1 cellular context compared by ENCODE assay signal in genomic region chr6:43052842-43053544, GRCh38.
TF ChIP-seq lines count a peak whose summit lies in the region.

No MANE protein-coding gene starts in this region.

TF ChIP-seq in IMR-90, 13 proteins besides CTCF, POLR2A, EP300 and RAD21:
- TF ChIP-seq SMC3 (IDR thresholded peaks at IDR 0.05; ENCODE audit: low read depth, low read length) (no peak), RFX5 (IDR thresholded peaks at IDR 0.05; ENCODE audit: low read depth, low read length) (no peak), CHD1 (IDR thresholded peaks at IDR 0.05; ENCODE audit: low read depth, low read length) (no peak), BHLHE40 (IDR thresholded peaks at IDR 0.05; ENCODE audit: low read depth, low read length) (no peak), FOS (IDR thresholded peaks at IDR 0.05; ENCODE audit: low read depth, low read length) (no peak), MXI1 (IDR thresholded peaks at IDR 0.05; ENCODE audit: borderline replicate concordance, low read depth, low read length) (no peak), MAZ (IDR thresholded peaks at IDR 0.05; ENCODE audit: borderline replicate concordance, low read depth, low read length) (no peak), MAFK (IDR thresholded peaks at IDR 0.05; ENCODE audit: low read depth, low read length) (no peak), CEBPB (IDR thresholded peaks at IDR 0.05; ENCODE audit: low read depth, low read length) (no peak)
TF ChIP-seq in IMR-90: peak in this region for 0.
